15 cellular contexts compared by ENCODE assay signal in genomic region chr12:32080435-32080834, GRCh38. TPM values are rescaled to one million over a fixed set of nuclear protein-coding genes. Genes with fewer than 3 reads are reported as not detected.
DNase-seq lines count a peak whose midpoint lies in the region; TF ChIP-seq lines count a peak whose summit lies in the region.
"Had no signal": no experiment of that assay in that cellular context is flagged by ENCODE, and none has a peak within 500 bp of the region (broad histone marks: within the 10 kb centered on the region; RNA-seq: fewer than 3 reads in every experiment).

No MANE protein-coding gene starts in this region.

- H3K4me3 Mint-ChIP-seq in endodermal cell (no peak overlapping the region), nephron progenitor cell (no peak overlapping the region)
- H3K4me3 Mint-ChIP-seq: CD8-positive, alpha-beta memory T cell; HFFc6 had no signal

- peak; percentile 50 for DNase-seq in G401 (ENCODE audit: low spot score)
- peak; percentile 24 for DNase-seq in astrocyte of the hippocampus (ENCODE audit: low read depth, low spot score)
- DNase-seq in endodermal cell = peak; percentile 58
- no peak for DNase-seq in nephron progenitor cell
- no peak for DNase-seq in GM19238 (ENCODE audit: insufficient read length, low spot score)
- DNase-seq in DMS153 (lab: John Stamatoyannopoulos, UW) = no peak
- no peak for DNase-seq in NCI-H1694 treated with DMSO at 0.1 percent for 48 hours (lab: John Stamatoyannopoulos, UW)
- DNase-seq: 8988T; AML-193; Caco-2; CD8-positive, alpha-beta memory T cell; DMS53; HCEC 1CT; HFFc6 had no signal

- H3K27ac Mint-ChIP-seq in endodermal cell = no peak overlapping the region
- peak overlapping the region; percentile 37 for H3K27ac Mint-ChIP-seq in nephron progenitor cell
- H3K27ac Mint-ChIP-seq: HFFc6 had no signal

- no peak overlapping the region for H3K4me3 ChIP-seq in endodermal cell (ENCODE audit: low read length)
- H3K4me3 ChIP-seq: BLaER1 had no signal

- H3K27me3 Mint-ChIP-seq in endodermal cell (ENCODE audit: insufficient read depth) = no peaks in the 10 kb centered on the region
- H3K27me3 Mint-ChIP-seq in nephron progenitor cell (ENCODE audit: low read depth, poor library complexity) = peaks cover 5% of the 10 kb centered on the region
- H3K27me3 Mint-ChIP-seq: CD8-positive, alpha-beta memory T cell had no signal

- H3K9me3 Mint-ChIP-seq in endodermal cell (peaks cover 10% of the 10 kb centered on the region), nephron progenitor cell (peaks cover 3% of the 10 kb centered on the region)
- H3K9me3 Mint-ChIP-seq: CD8-positive, alpha-beta memory T cell; HFFc6 had no signal

- H3K27ac ChIP-seq in endodermal cell (ENCODE audit: low read depth, low read length) = no peak overlapping the region
- H3K27ac ChIP-seq: BLaER1 had no signal

- H3K9me3 ChIP-seq in endodermal cell (ENCODE audit: control insufficient read depth, low read length) = no peaks in the 10 kb centered on the region
- H3K9me3 ChIP-seq: BLaER1, Caco-2 had no signal

- H3K36me3 ChIP-seq in endodermal cell (ENCODE audit: control insufficient read depth, insufficient read depth, low read length) = no peaks in the 10 kb centered on the region
- H3K36me3 ChIP-seq: BLaER1 had no signal

- in situ Hi-C loops in G401 (cut with HindIII; ENCODE audit: low sequenced_read_pairs) = no loop called here

- WGBS in endodermal cell (ENCODE audit: insufficient coverage in 1 of 2, insufficient read length in 1 of 2), 2 experiments = 69 to 70% methylated on average over 3 of the region's 3 CpGs

- H3K4me1 Mint-ChIP-seq in endodermal cell (peaks cover 8% of the 10 kb centered on the region), nephron progenitor cell (peaks cover 26% of the 10 kb centered on the region)
- H3K4me1 Mint-ChIP-seq: CD8-positive, alpha-beta memory T cell had no signal

- no peak overlapping the region for H3K9ac ChIP-seq in endodermal cell (ENCODE audit: extremely low read depth, low read length, poor library complexity, severe bottlenecking)
- H3K9ac ChIP-seq: BLaER1 had no signal

- no peaks in the 10 kb centered on the region for H3K4me1 ChIP-seq in endodermal cell (ENCODE audit: control insufficient read depth, insufficient read depth, low read length)
- H3K4me1 ChIP-seq: BLaER1, Caco-2 had no signal

- no peaks in the 10 kb centered on the region for H3K27me3 ChIP-seq in endodermal cell (ENCODE audit: control insufficient read depth, insufficient read depth, low read length, poor library complexity, severe bottlenecking)
- H3K27me3 ChIP-seq: BLaER1 had no signal

- no peaks in the 10 kb centered on the region for H3K36me3 Mint-ChIP-seq in endodermal cell (ENCODE audit: low read depth)
- H3K36me3 Mint-ChIP-seq in nephron progenitor cell (ENCODE audit: low read depth) = no peaks in the 10 kb centered on the region
- H3K36me3 Mint-ChIP-seq: CD8-positive, alpha-beta memory T cell had no signal

- no peak for TF ChIP-seq CTCF in endodermal cell (conservative IDR thresholded peaks at IDR 0.05)
- no peak for TF ChIP-seq CTCF in nephron progenitor cell (IDR thresholded peaks at IDR 0.05)

RNA-seq across cellular contexts. Expression of gene BICD1, which starts 26.2 kb away (rescaled TPM):
- total RNA-seq in G401 (2014; rRNA removed; shearing (Covaris generic)) = 7.5 and 8.0 TPM in 2 replicates
- total RNA-seq in endodermal cell = 100 to 1,000 TPM in 1 of 2 donors, 10 to 100 TPM in 1; 56.0 to 101 TPM
- polyA plus RNA-seq in endodermal cell (2013, experiment 1 of 2) = 24.8 TPM
- polyA plus RNA-seq in endodermal cell (2013, experiment 2 of 2) = 21.9 TPM

Comparison
In these comparisons a context has a peak if more than half of its experiments do, and no peak if none do; other contexts are left out.
1. DNase-seq: peak in G401 (single experiment), astrocyte of the hippocampus (single experiment) and endodermal cell (single experiment); none in nephron progenitor cell (single experiment), GM19238 (single experiment), DMS153 (single experiment) and NCI-H1694 treated with DMSO at 0.1 percent for 48 hours (single experiment).